In genomic region chr14:65073605-65074201, GRCh38 we compare ENCODE assay signal across 12 cellular contexts. TPM values are rescaled to one million over a fixed set of nuclear protein-coding genes. Genes with fewer than 3 reads are reported as not detected.
DNase-seq lines count a peak whose midpoint lies in the region; ATAC-seq and TF ChIP-seq lines count a peak whose summit lies in the region.
"Had no signal": no experiment of that assay in that cellular context is flagged by ENCODE, and none has a peak within 500 bp of the region (broad histone marks: within the 10 kb centered on the region; RNA-seq: fewer than 3 reads in every experiment).

No MANE protein-coding gene starts in this region.

- H3K4me1 Mint-ChIP-seq in natural killer cell treated with Interleukin-12 subunit alpha and Interleukin-12 subunit beta and Interleukin-15 and Interleukin-18, amount 100 ng/mL, for 72 hours (ENCODE audit: low read depth in 2 of 2) = peaks cover 23 to 27% of the 10 kb centered on the region in 2 donors

- ATAC-seq in natural killer cell treated with Interleukin-12 subunit alpha and Interleukin-12 subunit beta and Interleukin-15 and Interleukin-18, amount 100 ng/mL, for 72 hours = no peak
- ATAC-seq in GM18511 (IDR thresholded peaks at IDR 0.05; ENCODE audit: unreplicated experiment) = no peak

- H2AFZ ChIP-seq in KMS-11 (ENCODE audit: low read depth) = no peak overlapping the region

- no peaks in the 10 kb centered on the region for H3K27me3 ChIP-seq in KMS-11 (ENCODE audit: insufficient read depth, low read depth)
- H3K27me3 ChIP-seq in cardiac muscle cell = no peaks in the 10 kb centered on the region

- DNase-seq in cardiac muscle cell (ENCODE audit: low read depth in 1 of 2, low spot score in 1 of 2) = no peak
- no peak for DNase-seq in natural killer cell treated with Interleukin-12 subunit alpha and Interleukin-12 subunit beta and Interleukin-15 and Interleukin-18, amount 100 ng/mL, for 72 hours (ENCODE audit: low spot score)
- DNase-seq in NCI-H128 (lab: John Stamatoyannopoulos, UW; ENCODE audit: unreplicated experiment) = no peak
- DNase-seq in EL = no peak
- DNase-seq in NCI-H446 treated with DMSO at 0.1 percent for 48 hours (lab: John Stamatoyannopoulos, UW) = no peak
- DNase-seq: amniotic stem cell, HCEC 1CT, NCI-H1417 treated with DMSO at 0.1 percent for 48 hours had no signal

- H3K9me3 ChIP-seq in cardiac muscle cell (ENCODE audit: low read depth) = no peaks in the 10 kb centered on the region

- H3K4me3 ChIP-seq in KMS-11 (IDR thresholded peaks at IDR 0.05; ENCODE audit: insufficient read depth, low read depth, low read length) = no peak overlapping the region
- H3K4me3 ChIP-seq in cardiac muscle cell = no peak overlapping the region

- H3K36me3 ChIP-seq in KMS-11 (ENCODE audit: insufficient read depth) (no peaks in the 10 kb centered on the region), cardiac muscle cell (peaks cover 4% of the 10 kb centered on the region)

- H3K4me3 Mint-ChIP-seq in natural killer cell treated with Interleukin-12 subunit alpha and Interleukin-12 subunit beta and Interleukin-15 and Interleukin-18, amount 100 ng/mL, for 72 hours = no peak overlapping the region
- H3K4me3 Mint-ChIP-seq: T-helper 1 cell treated with Interleukin-12 subunit alpha and Interleukin-12 subunit beta and Interleukin-4 antibody, amounts not matched to agents 30 μg/mL and 1 μg/mL, for 36 hours had no signal

- H3K9me3 Mint-ChIP-seq in natural killer cell treated with Interleukin-12 subunit alpha and Interleukin-12 subunit beta and Interleukin-15 and Interleukin-18, amount 100 ng/mL, for 72 hours = no peaks in the 10 kb centered on the region
- H3K9me3 Mint-ChIP-seq: T-helper 1 cell treated with Interleukin-12 subunit alpha and Interleukin-12 subunit beta and Interleukin-4 antibody, amounts not matched to agents 30 μg/mL and 1 μg/mL, for 36 hours had no signal

- H3K4me1 ChIP-seq in KMS-11 (ENCODE audit: low read depth, poor library complexity, severe bottlenecking) (peaks cover 27% of the 10 kb centered on the region), cardiac muscle cell (ENCODE audit: low read depth) (peaks cover 23% of the 10 kb centered on the region)

- H3K27ac ChIP-seq in C4-2B = peak overlapping the region; percentile 68
- peak overlapping the region; percentile 22; the same call in 1 of the 2 replicates for H3K27ac ChIP-seq in KMS-11
- peak overlapping the region; percentile 76 for H3K27ac ChIP-seq in cardiac muscle cell

- peak overlapping the region; percentile 25 to 27 for H3K27ac Mint-ChIP-seq in natural killer cell treated with Interleukin-12 subunit alpha and Interleukin-12 subunit beta and Interleukin-15 and Interleukin-18, amount 100 ng/mL, for 72 hours

- H3K9ac ChIP-seq in KMS-11 = no peak overlapping the region

- peaks cover 11% of the 10 kb centered on the region for H3K36me3 Mint-ChIP-seq in natural killer cell treated with Interleukin-12 subunit alpha and Interleukin-12 subunit beta and Interleukin-15 and Interleukin-18, amount 100 ng/mL, for 72 hours

- no peak for TF ChIP-seq CTCF in C4-2B (conservative IDR thresholded peaks at IDR 0.05)
- no peak for TF ChIP-seq CTCF in KMS-11 (conservative IDR thresholded peaks at IDR 0.05; ENCODE audit: low read depth, low read length)
- TF ChIP-seq CTCF in cardiac muscle cell (IDR thresholded peaks at IDR 0.05; ENCODE audit: low read depth, low read length) = no peak

- H3K79me2 ChIP-seq in KMS-11 (ENCODE audit: insufficient read depth, low read depth) = no peaks in the 10 kb centered on the region

- H3K27me3 Mint-ChIP-seq in natural killer cell treated with Interleukin-12 subunit alpha and Interleukin-12 subunit beta and Interleukin-15 and Interleukin-18, amount 100 ng/mL, for 72 hours = no peaks in the 10 kb centered on the region

- H3K4me2 ChIP-seq in KMS-11 = no peak overlapping the region

- H4K20me1 ChIP-seq in KMS-11 (ENCODE audit: insufficient read depth) = no peaks in the 10 kb centered on the region

RNA-seq across cellular contexts. Expression of gene MAX, which starts 28.6 kb away (rescaled TPM):
- 32.6 and 36.2 TPM in 2 replicates for total RNA-seq in cardiac muscle cell
- polyA plus RNA-seq in cardiac muscle cell = 39.0 and 43.0 TPM in 2 replicates
- total RNA-seq in natural killer cell treated with Interleukin-12 subunit alpha and Interleukin-12 subunit beta and Interleukin-15 and Interleukin-18, amount 100 ng/mL, for 72 hours = 100 to 1,000 TPM; 167 to 171 TPM

Comparison
In these comparisons a context has a peak if more than half of its experiments do, and no peak if none do; other contexts are left out.
1. H3K27ac ChIP-seq: peak in every context shown above with its lines; median percentile 76 in cardiac muscle cell; 68 in C4-2B; 22 in KMS-11.